ENCODE assay signal across 8 cellular contexts in the genomic region with DNA sequence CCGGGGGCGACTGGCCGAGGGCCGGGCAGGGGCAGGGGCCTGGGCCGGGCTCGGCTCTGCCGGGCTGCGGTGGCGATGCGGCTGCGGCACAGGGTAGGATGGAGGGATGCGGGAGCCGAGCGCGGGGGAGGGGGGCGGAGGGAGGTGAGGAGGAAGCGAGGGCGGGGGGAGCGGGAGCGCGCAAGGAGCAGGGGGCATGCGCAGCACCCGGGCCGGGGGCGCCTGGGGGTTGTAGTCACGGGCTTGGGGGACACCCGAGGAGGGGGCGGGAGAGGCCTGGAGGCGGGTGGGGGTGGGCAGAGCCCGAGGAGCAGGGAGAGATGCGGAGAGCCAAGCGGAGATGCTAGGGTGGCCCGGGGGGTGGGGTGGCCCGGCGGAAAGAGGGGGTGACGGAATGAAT. TPM values are rescaled to one million over a fixed set of nuclear protein-coding genes. Genes with fewer than 3 reads are reported as not detected.
A peak's percentile ranks its signal among the peaks of the same experiment; 100 is the strongest.
DNase-seq lines count a peak whose midpoint lies in the region; ATAC-seq lines count a peak whose summit lies in the region.

A gene (minus strand): TSS at position 100 of the 400 bp plus-strand sequence. CDS start 242 bp downstream, outside the sequence.

- ATAC-seq in HG02981 (IDR thresholded peaks at IDR 0.05; ENCODE audit: unreplicated experiment) = no peak

- in situ Hi-C loops in KBM-7 (cut with MboI; ENCODE audit: low pct_unique_long_range_greater_than_20kb, low sequenced_read_pairs) = no loop called here

- CTCF ChIA-PET in activated naive CD4-positive, alpha-beta T cell treated with anti-CD3 and anti-CD28 coated beads, Interleukin-2, amount 10 ng/mL, durations not matched to agents 7 days and 5 days (lab: Charles Lee) = no interaction called here

- no peak within 1 kb of the TSS for H3K27ac Mint-ChIP-seq in activated naive CD4-positive, alpha-beta T cell treated with anti-CD3 and anti-CD28 coated beads, Interleukin-2, amount 10 ng/mL, durations not matched to agents 7 days and 5 days
- H3K27ac Mint-ChIP-seq in immature natural killer cell = peak within 1 kb of the TSS in 1 of 6 donors; percentile 34

- H3K9me3 Mint-ChIP-seq in activated naive CD4-positive, alpha-beta T cell treated with anti-CD3 and anti-CD28 coated beads, Interleukin-2, amount 10 ng/mL, durations not matched to agents 7 days and 5 days = no peaks in the 10 kb centered on the region
- peaks cover 0 to 2% (median 0%) of the 10 kb centered on the region in 6 donors for H3K9me3 Mint-ChIP-seq in immature natural killer cell

- DNase-seq in Ammon's horn (ENCODE audit: low spot score) (peak; percentile 67), NCI-H524 treated with DMSO at 0.1 percent for 48 hours (lab: John Stamatoyannopoulos, UW) (peak; percentile 24), immature natural killer cell (no peak), KBM-7 (no peak), NCI-H2081 treated with DMSO at 0.1 percent for 48 hours (lab: John Stamatoyannopoulos, UW) (no peak)
- peak; percentile 70 for DNase-seq in activated naive CD4-positive, alpha-beta T cell treated with anti-CD3 and anti-CD28 coated beads, Interleukin-2, amount 10 ng/mL, durations not matched to agents 7 days and 5 days
- peak; percentile 8 for DNase-seq in stimulated activated naive CD4-positive, alpha-beta T cell treated with Interleukin-2 at 50 U/mL for 16 hours (lab: John Stamatoyannopoulos, UW)

- H3K36me3 Mint-ChIP-seq in activated naive CD4-positive, alpha-beta T cell treated with anti-CD3 and anti-CD28 coated beads, Interleukin-2, amount 10 ng/mL, durations not matched to agents 7 days and 5 days = no peaks in the 10 kb centered on the region
- no peaks in the 10 kb centered on the region for H3K36me3 Mint-ChIP-seq in immature natural killer cell

- peaks cover 12% of the 10 kb centered on the region for H3K4me1 Mint-ChIP-seq in activated naive CD4-positive, alpha-beta T cell treated with anti-CD3 and anti-CD28 coated beads, Interleukin-2, amount 10 ng/mL, durations not matched to agents 7 days and 5 days
- H3K4me1 Mint-ChIP-seq in immature natural killer cell = peaks cover 0 to 10% of the 10 kb centered on the region in 2 donors

- H3K4me3 Mint-ChIP-seq in activated naive CD4-positive, alpha-beta T cell treated with anti-CD3 and anti-CD28 coated beads, Interleukin-2, amount 10 ng/mL, durations not matched to agents 7 days and 5 days = peak within 1 kb of the TSS; percentile 57
- peak within 1 kb of the TSS; percentile 15 to 60 (median 47) for H3K4me3 Mint-ChIP-seq in immature natural killer cell

- peaks cover 99% of the 10 kb centered on the region for H3K27me3 Mint-ChIP-seq in activated naive CD4-positive, alpha-beta T cell treated with anti-CD3 and anti-CD28 coated beads, Interleukin-2, amount 10 ng/mL, durations not matched to agents 7 days and 5 days
- peaks cover 15 to 25% (median 17%) of the 10 kb centered on the region in 3 donors for H3K27me3 Mint-ChIP-seq in immature natural killer cell (ENCODE audit: low read depth in 3 of 3)

RNA-seq across cellular contexts. Expression of the gene that starts here (rescaled TPM):
- not detected for polyA plus RNA-seq in immature natural killer cell

Comparison
In these comparisons a context has a peak if more than half of its experiments do, and no peak if none do; other contexts are left out.
1. DNase-seq: peak in Ammon's horn (single experiment), NCI-H524 treated with DMSO at 0.1 percent for 48 hours (single experiment), activated naive CD4-positive, alpha-beta T cell treated with anti-CD3 and anti-CD28 coated beads, Interleukin-2, amount 10 ng/mL, durations not matched to agents 7 days and 5 days (single experiment) and stimulated activated naive CD4-positive, alpha-beta T cell treated with Interleukin-2 at 50 U/mL for 16 hours (single experiment); none in immature natural killer cell (0 of 3), KBM-7 (single experiment) and NCI-H2081 treated with DMSO at 0.1 percent for 48 hours (single experiment).